25 cellular contexts compared by ENCODE assay signal in genomic region chr10:128025951-128026350, GRCh38.
"Had no signal": no experiment of that assay in that cellular context is flagged by ENCODE, and none has a peak within 500 bp of the region (broad histone marks: within the 10 kb centered on the region; RNA-seq: fewer than 3 reads in every experiment).

No MANE protein-coding gene starts in this region.

- H3K36me3 Mint-ChIP-seq: immature natural killer cell; natural killer cell treated with Interleukin-12 subunit alpha and Interleukin-12 subunit beta and Interleukin-15 and Interleukin-18, amount 100 ng/mL, for 72 hours; type B pancreatic cell had no signal

- H3K79me2 ChIP-seq: parathyroid adenoma had no signal

- H3K27ac ChIP-seq: body of pancreas, cardiac muscle cell, foreskin keratinocyte, left ventricle myocardium inferior, parathyroid adenoma, testis, vagina had no signal

- DNase-seq: activated CD4-positive, alpha-beta T cell treated with anti-CD3 and anti-CD28 coated beads, Interleukin-2, amount 10 ng/mL, durations not matched to agents 24 days and 14 days; activated gamma-delta T cell; activated naive CD4-positive, alpha-beta T cell treated with anti-CD3 and anti-CD28 coated beads, Interleukin-2, amount 50 U/mL, for 16 hours; activated naive CD8-positive, alpha-beta T cell treated with anti-CD3 and anti-CD28 coated beads, Interleukin-2, amount 50 U/mL, for 24 hours; activated T-cell treated with anti-CD3 and anti-CD28 coated beads, Interleukin-2, amount 50 U/mL, for 48 hours; effector CD4-positive, alpha-beta T cell; erythroblast; foreskin keratinocyte; immature natural killer cell; left ventricle myocardium inferior; midbrain; nucleus accumbens; right cardiac atrium; stimulated activated CD4-positive, alpha-beta T cell treated with anti-CD3 and anti-CD28 coated beads, Interleukin-12 subunit alpha, Interleukin-12 subunit beta, amount 100 ng/mL, for 4 hours; stimulated activated CD4-positive, alpha-beta T cell treated with anti-CD3 and anti-CD28 coated beads, Interleukin-1b, Interleukin-23, amount 100 ng/mL, for 48 hours; SW 1271; T-helper 17 cell; testis had no signal

- H3K4me1 ChIP-seq: body of pancreas, foreskin keratinocyte, vagina had no signal

- H3K4me3 ChIP-seq: body of pancreas, cardiac muscle cell, left ventricle myocardium inferior, testis, vagina had no signal

- H3K9ac ChIP-seq: parathyroid adenoma had no signal

- H3K36me3 ChIP-seq: cardiac muscle cell, left ventricle myocardium inferior, vagina had no signal

- ATAC-seq: activated naive CD8-positive, alpha-beta T cell treated with anti-CD3 and anti-CD28 coated beads, Interleukin-2, amount 50 U/mL, for 24 hours; body of pancreas; foreskin keratinocyte; natural killer cell treated with Interleukin-12 subunit alpha and Interleukin-12 subunit beta and Interleukin-15 and Interleukin-18, amount 100 ng/mL, for 72 hours; right cardiac atrium; T-helper 17 cell had no signal

- H3K9me3 Mint-ChIP-seq: activated CD4-positive, alpha-beta T cell treated with anti-CD3 and anti-CD28 coated beads, Interleukin-2, amount 10 ng/mL, durations not matched to agents 24 days and 14 days; activated naive CD8-positive, alpha-beta T cell treated with anti-CD3 and anti-CD28 coated beads, Interleukin-2, amount 50 U/mL, for 24 hours; dendritic cell treated with granulocyte-macrophage colony-stimulating factor and Interleukin-4, amounts not matched to agents 40 ng/mL and 50 ng/mL, for 4 days; immature natural killer cell; natural killer cell treated with Interleukin-12 subunit alpha and Interleukin-12 subunit beta and Interleukin-15 and Interleukin-18, amount 100 ng/mL, for 72 hours; type B pancreatic cell had no signal

- H3K27ac Mint-ChIP-seq: activated CD4-positive, alpha-beta T cell treated with anti-CD3 and anti-CD28 coated beads, Interleukin-2, amount 10 ng/mL, durations not matched to agents 24 days and 14 days; dendritic cell treated with granulocyte-macrophage colony-stimulating factor and Interleukin-4, amounts not matched to agents 40 ng/mL and 50 ng/mL, for 4 days; T-helper 17 cell; type B pancreatic cell had no signal

- H3K27me3 ChIP-seq: body of pancreas, cardiac muscle cell, testis, vagina had no signal

- H3K9me3 ChIP-seq: body of pancreas, left ventricle myocardium inferior, testis, vagina had no signal

- H2AFZ ChIP-seq: parathyroid adenoma had no signal

- H3K27me3 Mint-ChIP-seq: activated CD4-positive, alpha-beta T cell treated with anti-CD3 and anti-CD28 coated beads, Interleukin-2, amount 10 ng/mL, durations not matched to agents 24 days and 14 days; dendritic cell treated with granulocyte-macrophage colony-stimulating factor and Interleukin-4, amounts not matched to agents 40 ng/mL and 50 ng/mL, for 4 days; natural killer cell treated with Interleukin-12 subunit alpha and Interleukin-12 subunit beta and Interleukin-15 and Interleukin-18, amount 100 ng/mL, for 72 hours had no signal

- H3K4me3 Mint-ChIP-seq: activated CD4-positive, alpha-beta T cell treated with anti-CD3 and anti-CD28 coated beads, Interleukin-2, amount 10 ng/mL, durations not matched to agents 24 days and 14 days; activated naive CD8-positive, alpha-beta T cell treated with anti-CD3 and anti-CD28 coated beads, Interleukin-2, amount 50 U/mL, for 24 hours; dendritic cell treated with granulocyte-macrophage colony-stimulating factor and Interleukin-4, amounts not matched to agents 40 ng/mL and 50 ng/mL, for 4 days; immature natural killer cell; natural killer cell treated with Interleukin-12 subunit alpha and Interleukin-12 subunit beta and Interleukin-15 and Interleukin-18, amount 100 ng/mL, for 72 hours; T-helper 17 cell; type B pancreatic cell had no signal
